In genomic region chr14:60722163-60722835, GRCh38 we compare ENCODE assay signal across 8 cellular contexts. TPM values are rescaled to one million over a fixed set of nuclear protein-coding genes. Genes with fewer than 3 reads are reported as not detected.
DNase-seq lines count a peak whose midpoint lies in the region; ATAC-seq and TF ChIP-seq lines count a peak whose summit lies in the region.

No MANE protein-coding gene starts in this region.

- TF ChIP-seq POLR2A in HCT116 (IDR thresholded peaks at IDR 0.05; ENCODE audit: borderline replicate concordance, extremely low read depth, insufficient read depth, insufficient read length): no peak

- H3K4me1 Mint-ChIP-seq in Calu3 (ENCODE audit: low read depth, unreplicated experiment): peaks cover 11% of the 10 kb centered on the region
- H3K4me1 Mint-ChIP-seq in activated T-cell treated with anti-CD3 and anti-CD28 coated beads, Interleukin-2, amount 50 U/mL, for 4 hours (ENCODE audit: low read depth): peaks cover 19% of the 10 kb centered on the region

- H3K4me2 ChIP-seq in HCT116 (ENCODE audit: low read length): peak overlapping the region; percentile 98
- H3K4me2 ChIP-seq in parathyroid adenoma (ENCODE audit: low read length): peak overlapping the region; percentile 97

- H3K36me3 ChIP-seq in HCT116 (ENCODE audit: control insufficient read depth in 1 of 2, insufficient read depth in 2 of 2, low read length in 2 of 2) (peaks cover 16 to 29% of the 10 kb centered on the region in 2 experiments; a peak in 3 of 4 replicates), parathyroid adenoma (ENCODE audit: control insufficient read depth, insufficient read depth, low read length) (no peaks in the 10 kb centered on the region)

- ATAC-seq in HCT116 (peak; percentile 29), HG03521 (IDR thresholded peaks at IDR 0.05; ENCODE audit: unreplicated experiment) (no peak), HG03460 (IDR thresholded peaks at IDR 0.05; ENCODE audit: unreplicated experiment) (no peak)
- peak; percentile 16 to 27 for ATAC-seq in activated T-cell treated with anti-CD3 and anti-CD28 coated beads, Interleukin-2, amount 50 U/mL, for 4 hours

- H3K9me3 ChIP-seq in HCT116 (ENCODE audit: control insufficient read depth in 1 of 2, insufficient read depth in 1 of 2, low read depth in 1 of 2, low read length in 2 of 2) (no peaks in the 10 kb centered on the region), parathyroid adenoma (ENCODE audit: control insufficient read depth, low read length) (no peaks in the 10 kb centered on the region)

- peaks cover 40% of the 10 kb centered on the region for H3K36me3 Mint-ChIP-seq in Calu3 (ENCODE audit: insufficient read depth, unreplicated experiment)
- H3K36me3 Mint-ChIP-seq in activated T-cell treated with anti-CD3 and anti-CD28 coated beads, Interleukin-2, amount 50 U/mL, for 4 hours (ENCODE audit: insufficient read depth): no peaks in the 10 kb centered on the region

- peak overlapping the region; percentile 92 for H3K4me3 Mint-ChIP-seq in Calu3 (ENCODE audit: low read depth, unreplicated experiment)
- peak overlapping the region; percentile 76 for H3K4me3 Mint-ChIP-seq in activated T-cell treated with anti-CD3 and anti-CD28 coated beads, Interleukin-2, amount 50 U/mL, for 4 hours

- peaks cover 48% of the 10 kb centered on the region for H3K79me2 ChIP-seq in HCT116 (ENCODE audit: insufficient read depth, low read length)
- H3K79me2 ChIP-seq in parathyroid adenoma: peaks cover 34% of the 10 kb centered on the region

- no peaks in the 10 kb centered on the region for H3K9me3 Mint-ChIP-seq in Calu3 (ENCODE audit: low read depth, unreplicated experiment)
- H3K9me3 Mint-ChIP-seq in activated T-cell treated with anti-CD3 and anti-CD28 coated beads, Interleukin-2, amount 50 U/mL, for 4 hours: no peaks in the 10 kb centered on the region

- peak; percentile 71 for DNase-seq in Calu3
- DNase-seq in HCT116 (ENCODE audit: low read depth, low spot score): no peak
- peak; percentile 59 for DNase-seq in NCI-H510A (lab: John Stamatoyannopoulos, UW)
- DNase-seq in activated T-cell treated with anti-CD3 and anti-CD28 coated beads, Interleukin-2, amount 50 U/mL, for 4 hours: peak; percentile 13
- peak; percentile 67 to 81 for DNase-seq in foreskin fibroblast

- peak overlapping the region; percentile 77 to 79 for H3K4me3 ChIP-seq in HCT116 (replicated peaks in 1 of 2; ENCODE audit: low read depth in 1 of 2, low read length in 2 of 2)
- peak overlapping the region; percentile 69 to 93 for H3K4me3 ChIP-seq in foreskin fibroblast (ENCODE audit: low read depth in 1 of 2, low read length in 2 of 2)
- H3K4me3 ChIP-seq in parathyroid adenoma (ENCODE audit: low read depth, low read length): peak overlapping the region; percentile 71

- peaks cover 17 to 18% of the 10 kb centered on the region in 2 experiments for H3K4me1 ChIP-seq in HCT116 (ENCODE audit: control insufficient read depth in 1 of 2, insufficient read depth in 2 of 2, low read length in 2 of 2)
- no peaks in the 10 kb centered on the region for H3K4me1 ChIP-seq in parathyroid adenoma

- no peaks in the 10 kb centered on the region for H3K9me2 ChIP-seq in HCT116 (ENCODE audit: insufficient read depth)

- no TSS peak for BruUV-seq in Calu3 (replicated peaks; lab: Mats Ljungman, UMichigan)
- BruUV-seq in HCT116 (replicated peaks; lab: Mats Ljungman, UMichigan): no TSS peak

- H2AFZ ChIP-seq in HCT116 (ENCODE audit: low read depth, low read length, poor library complexity, severe bottlenecking): no peak overlapping the region
- H2AFZ ChIP-seq in parathyroid adenoma: peak overlapping the region; percentile 92

- H3K27ac Mint-ChIP-seq in Calu3 (ENCODE audit: unreplicated experiment): no peak overlapping the region

- POLR2A ChIA-PET in HCT116 (lab: Charles Lee): no interaction called here

- peak overlapping the region; percentile 88 for H3K27ac ChIP-seq in HCT116 (ENCODE audit: low read depth, low read length)
- H3K27ac ChIP-seq in parathyroid adenoma: peak overlapping the region; percentile 92

- TF ChIP-seq RAD21 in HCT116 (IDR thresholded peaks at IDR 0.05; ENCODE audit: low read depth): no peak

- TF ChIP-seq CTCF in Calu3 (IDR thresholded peaks at IDR 0.05; ENCODE audit: unreplicated experiment) (no peak), HCT116 (IDR thresholded peaks at IDR 0.05 in 2 of 3, conservative IDR thresholded peaks at IDR 0.05 in 1 of 3; ENCODE audit: borderline replicate concordance in 1 of 3, insufficient read depth in 1 of 3, low read depth in 2 of 3, low read length in 2 of 3) (no peak), foreskin fibroblast (IDR thresholded peaks at IDR 0.05; ENCODE audit: low read depth, low read length) (no peak), parathyroid adenoma (IDR thresholded peaks at IDR 0.05) (no peak)

- RAD21 ChIA-PET in HCT116 (lab: Charles Lee; ENCODE audit: low non-redundant PET in 1 of 2, low total read pairs in 2 of 2, uncharacterized antibody in 2 of 2, unreplicated experiment in 2 of 2): interaction anchor here in 1 of 2 experiments (0.7 kb wide), 1 partner anchor 31 kb away, joined by 7 read pairs; no protein-coding TSS in a partner anchor

- H3K9ac ChIP-seq in HCT116 (ENCODE audit: low read length) (peak overlapping the region; percentile 81), parathyroid adenoma (peak overlapping the region; percentile 90)

- CTCF ChIA-PET in Calu3 (lab: Charles Lee) (interaction anchor here (0.6 to 1.4 kb wide), 3 partner anchors 93 to 681 kb away, joined by 3 read pairs; partner anchors contain the start of genes SLC38A6 and TRMT5), HCT116 (lab: Charles Lee) (no interaction called here)

- intact Hi-C loops in Calu3 (cut with micrococcal nuclease; ENCODE audit: unreplicated experiment): loop anchor here (5.0 kb wide), 6 partner anchors 40 to 530 kb away; no protein-coding TSS in a partner anchor
- intact Hi-C loops in HCT116 (cut with micrococcal nuclease): loop anchor here (2.0 to 5.0 kb wide), 2 partner anchors 75 to 259 kb away; partner anchors contain the start of genes SIX1, SLC38A6 and TRMT5

- H3K27me3 ChIP-seq in HCT116 (ENCODE audit: insufficient read depth, low read length) (no peaks in the 10 kb centered on the region), parathyroid adenoma (ENCODE audit: control insufficient read depth, insufficient read depth, low read length) (no peaks in the 10 kb centered on the region)

- no peaks in the 10 kb centered on the region for H4K20me1 ChIP-seq in HCT116 (ENCODE audit: insufficient read depth)

- H3K27me3 Mint-ChIP-seq in Calu3 (ENCODE audit: unreplicated experiment): no peaks in the 10 kb centered on the region
- H3K27me3 Mint-ChIP-seq in activated T-cell treated with anti-CD3 and anti-CD28 coated beads, Interleukin-2, amount 50 U/mL, for 4 hours (ENCODE audit: low read depth): peaks cover 66% of the 10 kb centered on the region

TF ChIP-seq in HCT116, 20 proteins besides CTCF, POLR2A, EP300 and RAD21:
- TF ChIP-seq SIN3A (IDR thresholded peaks at IDR 0.05; ENCODE audit: low read depth) (peak; percentile 51; the same call in 1 of the 2 replicates), YY1 (IDR thresholded peaks at IDR 0.05; ENCODE audit: extremely low read depth, insufficient replicate concordance, low read depth, low read length) (peak; percentile 1), EZH2phosphoT487 (IDR thresholded peaks at IDR 0.05; ENCODE audit: borderline replicate concordance) (no peak), POLR2AphosphoS5 (IDR thresholded peaks at IDR 0.05; ENCODE audit: low read depth, low read length) (no peak), SP1 (IDR thresholded peaks at IDR 0.05; ENCODE audit: low read depth) (no peak), ZNF274 (IDR thresholded peaks at IDR 0.05; ENCODE audit: low read depth, low read length) (no peak), MAX (IDR thresholded peaks at IDR 0.05) (peak; percentile 37), FOSL1 (IDR thresholded peaks at IDR 0.05; ENCODE audit: low read depth) (no peak)

RNA-seq across cellular contexts. Expression of gene SIX4, which starts 1.9 kb away (rescaled TPM):
- total RNA-seq in Calu3 (2022) (20.9 and 22.8 TPM in 2 replicates), HCT116 (2021; ENCODE audit: unreplicated experiment) (24.5 TPM)
- polyA plus RNA-seq in HCT116 (2012): 9.9 and 11.0 TPM in 2 replicates
- total RNA-seq in activated T-cell treated with anti-CD3 and anti-CD28 coated beads, Interleukin-2, amount 50 U/mL, for 4 hours: under 1 TPM in 1 of 3 donors, not detected in 2; 0.11 TPM

RNA-seq across cellular contexts. Expression of gene MNAT1, which starts 12.3 kb away (rescaled TPM):
- total RNA-seq in Calu3 (2022) (44.6 and 48.0 TPM in 2 replicates), HCT116 (2021; ENCODE audit: unreplicated experiment) (49.3 TPM)
- 25.6 and 32.8 TPM in 2 replicates for polyA plus RNA-seq in HCT116 (2012)
- 10 to 100 TPM; 43.0 to 49.4 (median 43.4) TPM for total RNA-seq in activated T-cell treated with anti-CD3 and anti-CD28 coated beads, Interleukin-2, amount 50 U/mL, for 4 hours

Comparison
In these comparisons a context has a peak if more than half of its experiments do, and no peak if none do; other contexts are left out.
1. ATAC-seq: peak in HCT116 (single experiment) and activated T-cell treated with anti-CD3 and anti-CD28 coated beads, Interleukin-2, amount 50 U/mL, for 4 hours (2 of 2); none in HG03521 (single experiment) and HG03460 (single experiment).
2. RNA of gene SIX4, which starts 1.9 kb away (total RNA-seq): 24.5 TPM in HCT116 (single experiment) and 20.9 to 22.8 TPM in Calu3; 0.11 TPM in activated T-cell treated with anti-CD3 and anti-CD28 coated beads, Interleukin-2, amount 50 U/mL, for 4 hours; every median in the first group is over 10 times any median in the second.
3. Peak in every context shown above with its lines, with median percentiles within 50 percentile points of each other: H3K4me3 ChIP-seq.